Comparison of ENCODE assay signal across 18 cellular contexts in the genomic region with DNA sequence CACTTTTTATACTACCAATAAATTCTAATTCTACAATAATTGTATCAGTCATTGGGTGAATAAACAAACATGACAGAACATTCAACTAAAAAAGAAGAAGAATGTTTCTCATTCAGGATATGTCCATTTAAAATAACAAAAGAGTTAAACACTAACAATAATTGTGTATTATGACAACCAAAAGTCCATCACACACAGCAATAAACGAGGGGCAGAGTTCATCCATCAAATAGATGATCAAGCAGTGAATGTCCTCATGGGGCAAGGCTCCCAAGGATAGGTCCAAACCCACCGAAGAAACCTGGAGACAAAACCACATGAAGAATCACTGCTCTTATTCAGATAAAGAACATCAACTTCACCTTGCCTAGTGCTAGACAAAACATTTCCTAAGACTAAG.
A peak's percentile ranks its signal among the peaks of the same experiment; 100 is the strongest.
DNase-seq lines count a peak whose midpoint lies in the region; ATAC-seq and TF ChIP-seq lines count a peak whose summit lies in the region.
"Had no signal": no experiment of that assay in that cellular context is flagged by ENCODE, and none has a peak within 500 bp of the region (broad histone marks: within the 10 kb centered on the region; RNA-seq: fewer than 3 reads in every experiment).

No MANE protein-coding gene starts in this region.

- no peak overlapping the region for H3K4me3 ChIP-seq in upper lobe of left lung
- H3K4me3 ChIP-seq: SJSA1 had no signal

- H3K36me3 Mint-ChIP-seq in osteocyte (ENCODE audit: unreplicated experiment): no peaks in the 10 kb centered on the region

- peaks cover 70% of the 10 kb centered on the region for H3K4me1 Mint-ChIP-seq in osteocyte (ENCODE audit: unreplicated experiment)

- TF ChIP-seq POLR2A in upper lobe of left lung (IDR thresholded peaks at IDR 0.05): no peak

- peaks cover 3% of the 10 kb centered on the region for H3K9me3 Mint-ChIP-seq in osteocyte (ENCODE audit: unreplicated experiment)

- POLR2A ChIA-PET in RWPE1 (lab: Yijun Ruan, JAX; ENCODE audit: low non-redundant PET): no interaction called here

- ATAC-seq in foreskin keratinocyte (no peak), upper lobe of left lung (ENCODE audit: low FRiP score in 2 of 2) (no peak), GM21526 (IDR thresholded peaks at IDR 0.05; ENCODE audit: low FRiP score, unreplicated experiment) (no peak)

- H3K27ac ChIP-seq in RWPE1 (peak overlapping the region; percentile 46; the same call in 1 of the 2 replicates), foreskin keratinocyte (peak overlapping the region; percentile 3), upper lobe of left lung (no peak overlapping the region)
- H3K27ac ChIP-seq: HL-60 had no signal

- DNase-seq in Caki2 (ENCODE audit: low read depth) (peak; percentile 56), RWPE1 (ENCODE audit: low spot score) (no peak), foreskin keratinocyte (no peak), osteocyte (ENCODE audit: extremely low spot score, unreplicated experiment) (no peak), amniotic stem cell (lab: John Stamatoyannopoulos, UW) (no peak), upper lobe of left lung (no peak)
- DNase-seq: C1 segment of cervical spinal cord, DND-41, H7, NCI-H1417, NCI-H187, NCI-H2107, NCI-H510A, NCI-H748 treated with DMSO at 0.1 percent for 48 hours, OCI-M1 had no signal

- peak overlapping the region; percentile 36 for H3K27ac Mint-ChIP-seq in osteocyte (ENCODE audit: unreplicated experiment)

- in situ Hi-C loops in Caki2 (cut with HindIII; ENCODE audit: low pct_unique_long_range_greater_than_20kb, low sequenced_read_pairs): no loop called here

- no peak overlapping the region for H3K4me3 Mint-ChIP-seq in osteocyte (ENCODE audit: unreplicated experiment)

- no peak for TF ChIP-seq CTCF in RWPE1 (conservative IDR thresholded peaks at IDR 0.05; ENCODE audit: low read depth)
- TF ChIP-seq CTCF in foreskin keratinocyte (conservative IDR thresholded peaks at IDR 0.05): no peak
- no peak for TF ChIP-seq CTCF in osteocyte (IDR thresholded peaks at IDR 0.05)
- TF ChIP-seq CTCF in upper lobe of left lung (IDR thresholded peaks at IDR 0.05): no peak

- WGBS in upper lobe of left lung, 2 donors: 67 to 69% methylated on average over 2 of the region's 2 CpGs

- H3K27me3 ChIP-seq in foreskin keratinocyte (no peaks in the 10 kb centered on the region), upper lobe of left lung (no peaks in the 10 kb centered on the region)
- H3K27me3 ChIP-seq: SJSA1 had no signal

- H3K4me1 ChIP-seq in foreskin keratinocyte: peaks cover 69% of the 10 kb centered on the region
- H3K4me1 ChIP-seq in upper lobe of left lung: peaks cover 29 to 59% (median 50%) of the 10 kb centered on the region in 4 donors

- TF ChIP-seq EP300 in upper lobe of left lung (IDR thresholded peaks at IDR 0.05): no peak

- CTCF ChIA-PET in RWPE1 (lab: Yijun Ruan, JAX): interaction anchor here (1.5 kb wide), 1 partner anchor 34 kb away, joined by 3 read pairs; no protein-coding TSS in a partner anchor

- no peaks in the 10 kb centered on the region for H3K27me3 Mint-ChIP-seq in osteocyte (ENCODE audit: unreplicated experiment)

- no peaks in the 10 kb centered on the region for H3K36me3 ChIP-seq in upper lobe of left lung
- H3K36me3 ChIP-seq: SJSA1 had no signal

- H3K9me3 ChIP-seq in upper lobe of left lung: no peaks in the 10 kb centered on the region
- H3K9me3 ChIP-seq: SJSA1 had no signal

Comparison
In these comparisons a context has a peak if more than half of its experiments do, and no peak if none do; other contexts are left out.
1. H3K27ac ChIP-seq: peak in RWPE1 (single experiment) and foreskin keratinocyte (single experiment); none in upper lobe of left lung (0 of 4).